31 cellular contexts compared by ENCODE assay signal in the genomic region with DNA sequence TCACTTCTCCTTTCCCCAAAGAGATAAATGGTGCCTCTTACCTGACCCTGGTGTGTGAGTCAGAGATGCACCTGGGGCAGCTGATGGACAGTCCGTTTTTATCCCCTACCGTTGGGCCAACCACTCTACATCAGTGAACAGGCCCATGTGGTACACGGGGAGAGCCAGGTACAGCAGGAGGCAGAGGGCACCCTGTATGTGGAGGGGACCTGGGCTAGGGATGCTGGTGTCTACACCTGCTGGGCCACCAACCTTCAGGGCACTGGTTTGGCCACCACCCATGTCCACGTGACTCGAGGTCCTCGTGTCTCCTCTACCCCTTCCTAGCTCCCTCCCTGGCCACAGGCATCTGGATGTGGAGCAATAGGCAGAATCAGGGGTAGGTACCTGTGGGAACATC. TPM values are rescaled to one million over a fixed set of nuclear protein-coding genes. Genes with fewer than 3 reads are reported as not detected.
DNase-seq lines count a peak whose midpoint lies in the region; ATAC-seq and TF ChIP-seq lines count a peak whose summit lies in the region.
"Had no signal": no experiment of that assay in that cellular context is flagged by ENCODE, and none has a peak within 500 bp of the region (broad histone marks: within the 10 kb centered on the region; RNA-seq: fewer than 3 reads in every experiment).

No MANE protein-coding gene starts in this region.

- H3K9me3 ChIP-seq in mesenchymal stem cell (ENCODE audit: control insufficient read depth, low read length) = no peaks in the 10 kb centered on the region
- H3K9me3 ChIP-seq in subcutaneous abdominal adipose tissue (ENCODE audit: control insufficient read depth in 5 of 5, low read length in 5 of 5) = no peaks in the 10 kb centered on the region
- H3K9me3 ChIP-seq: adrenal gland, heart right ventricle, MG63, SK-N-SH, thyroid gland, vagina had no signal

- no peak overlapping the region for H2BK5ac ChIP-seq in mesenchymal stem cell (ENCODE audit: low read depth, low read length, poor library complexity, severe bottlenecking)

- no peak for ATAC-seq in activated B cell treated with CpG ODN at 0.5 μM for 24 hours (ENCODE audit: low read depth)
- ATAC-seq: activated T-cell treated with anti-CD3 and anti-CD28 coated beads, Interleukin-2, amount 50 U/mL, for 4 hours; heart right ventricle; Right ventricle myocardium inferior had no signal

- no peak overlapping the region for H2BK120ac ChIP-seq in mesenchymal stem cell (ENCODE audit: low read depth, low read length)

- intact Hi-C loops in activated B cell treated with CpG ODN at 0.5 μM for 24 hours (cut with micrococcal nuclease) = no loop called here

- DNase-seq in activated T-cell treated with anti-CD3 and anti-CD28 coated beads, Interleukin-2, amount 50 U/mL, for 24 hours = peak; percentile 19
- no peak for DNase-seq in activated T-cell treated with anti-CD3 and anti-CD28 coated beads, Interleukin-2, amount 50 U/mL, for 1 hour
- DNase-seq in activated B cell treated with CpG ODN at 0.5 μM for 24 hours (no peak), mesenchymal stem cell (no peak), NCI-H1694 (lab: John Stamatoyannopoulos, UW) (no peak), AG08395 (ENCODE audit: low spot score) (no peak)
- DNase-seq in activated effector memory CD4-positive, alpha-beta T cell treated with Interleukin-2 at 50 U/mL for 16 hours = no peak
- DNase-seq: activated CD4-positive, alpha-beta memory T cell treated with anti-CD3 and anti-CD28 coated beads for 36 hours; activated CD4-positive, alpha-beta T cell treated with anti-CD3 and anti-CD28 coated beads for 1 hour; activated T-cell treated with anti-CD3 and anti-CD28 coated beads, Interleukin-2, amount 50 U/mL, for 4 hours; brain microvascular endothelial cell; DMS 273 treated with DMSO at 0.1 percent for 48 hours; EL; heart right ventricle; KG1; kidney; MG63; naive B cell; NCI-H1105 treated with DMSO at 0.1 percent for 48 hours; NCI-H2081; NCI-H226; NCI-H69; nucleus accumbens; SK-N-SH; thyroid gland had no signal

- H3K4me2 ChIP-seq in mesenchymal stem cell (ENCODE audit: low read length, poor library complexity, severe bottlenecking) = no peak overlapping the region
- H3K4me2 ChIP-seq: SK-N-SH had no signal

- POLR2A ChIA-PET in activated B cell treated with CpG ODN at 0.5 μM for 24 hours (lab: Charles Lee) = no interaction called here

- H3K27me3 ChIP-seq in mesenchymal stem cell (ENCODE audit: control insufficient read depth in 1 of 2, insufficient read depth in 1 of 2, low read length in 2 of 2) (peaks cover 0 to 15% of the 10 kb centered on the region in 2 experiments), subcutaneous abdominal adipose tissue (ENCODE audit: control insufficient read depth in 5 of 5, insufficient read depth in 4 of 5, low read length in 5 of 5) (no peaks in the 10 kb centered on the region)
- H3K27me3 ChIP-seq: adrenal gland, brain microvascular endothelial cell, heart right ventricle, MG63, thyroid gland, vagina had no signal

- H3K9me3 Mint-ChIP-seq in activated T-cell treated with anti-CD3 and anti-CD28 coated beads, Interleukin-2, amount 50 U/mL, for 24 hours = no peaks in the 10 kb centered on the region
- no peaks in the 10 kb centered on the region for H3K9me3 Mint-ChIP-seq in activated B cell treated with CpG ODN at 0.5 μM for 24 hours
- H3K9me3 Mint-ChIP-seq: activated CD4-positive, alpha-beta memory T cell treated with anti-CD3 and anti-CD28 coated beads for 36 hours; activated T-cell treated with anti-CD3 and anti-CD28 coated beads, Interleukin-2, amount 50 U/mL, for 4 hours; mesothelial cell of epicardium; stimulated activated naive CD8-positive, alpha-beta T cell treated with anti-CD3 and anti-CD28 coated beads, Interleukin-15, Interleukin-2, amounts not matched to agents 100 ng/mL and 50 ng/mL, for 24 hours had no signal

- peaks cover 0 to 1% of the 10 kb centered on the region in 2 experiments for H3K36me3 ChIP-seq in mesenchymal stem cell (ENCODE audit: control insufficient read depth in 1 of 2, insufficient read depth in 2 of 2, low read depth in 1 of 2, low read length in 2 of 2)
- peaks cover 0 to 50% (median 32%) of the 10 kb centered on the region in 5 donors for H3K36me3 ChIP-seq in subcutaneous abdominal adipose tissue (ENCODE audit: control insufficient read depth in 5 of 5, insufficient read depth in 5 of 5, low read length in 5 of 5)
- H3K36me3 ChIP-seq: brain microvascular endothelial cell, MG63, thyroid gland had no signal

- no peaks in the 10 kb centered on the region for H3K4me1 ChIP-seq in mesenchymal stem cell (ENCODE audit: control insufficient read depth, insufficient read depth, low read depth, low read length)
- H3K4me1 ChIP-seq in subcutaneous abdominal adipose tissue (ENCODE audit: control insufficient read depth in 5 of 5, insufficient read depth in 5 of 5, low read length in 5 of 5) = peaks cover 2 to 16% (median 12%) of the 10 kb centered on the region in 5 donors
- H3K4me1 ChIP-seq: thyroid gland, vagina had no signal

- H3K4me3 ChIP-seq in mesenchymal stem cell (ENCODE audit: insufficient read depth in 1 of 2, low read depth in 1 of 2, low read length in 2 of 2) = no peak overlapping the region
- no peak overlapping the region for H3K4me3 ChIP-seq in subcutaneous abdominal adipose tissue (ENCODE audit: low read depth in 1 of 5, low read length in 5 of 5)
- H3K4me3 ChIP-seq: adrenal gland, heart right ventricle, MG63, thyroid gland, vagina had no signal

- WGBS in mesenchymal stem cell = 91% methylated on average over 3 of the region's 6 CpGs

- H3K4ac ChIP-seq in mesenchymal stem cell (ENCODE audit: low read depth in 1 of 2, low read length in 2 of 2) = no peak overlapping the region

- H2BK12ac ChIP-seq in mesenchymal stem cell (ENCODE audit: low read length in 2 of 2) = no peak overlapping the region

- no peak overlapping the region for H3K14ac ChIP-seq in mesenchymal stem cell (ENCODE audit: low read length in 2 of 2)

- no peak overlapping the region for H4K8ac ChIP-seq in mesenchymal stem cell (ENCODE audit: low read length)

- H3K23ac ChIP-seq in mesenchymal stem cell (ENCODE audit: low read length in 2 of 2) = no peak overlapping the region

- no peak overlapping the region for H4K91ac ChIP-seq in mesenchymal stem cell (ENCODE audit: low read length)

- no peak overlapping the region for H3K18ac ChIP-seq in mesenchymal stem cell (ENCODE audit: low read depth in 1 of 2, low read length in 2 of 2)

- H3K36me3 Mint-ChIP-seq in activated T-cell treated with anti-CD3 and anti-CD28 coated beads, Interleukin-2, amount 50 U/mL, for 24 hours (ENCODE audit: low read depth) = peaks cover 59% of the 10 kb centered on the region
- H3K36me3 Mint-ChIP-seq in activated B cell treated with CpG ODN at 0.5 μM for 24 hours (ENCODE audit: low read depth) = peaks cover 57% of the 10 kb centered on the region
- H3K36me3 Mint-ChIP-seq: mesothelial cell of epicardium had no signal

- CTCF ChIA-PET in activated B cell treated with CpG ODN at 0.5 μM for 24 hours (lab: Charles Lee) = interaction anchor here (1.4 to 3.9 kb wide), 2 partner anchors 15 to 136 kb away, joined by 4 to 18 read pairs; no protein-coding TSS in a partner anchor

- H2AK5ac ChIP-seq in mesenchymal stem cell (ENCODE audit: low read length, severe bottlenecking) = no peak overlapping the region

- no peaks in the 10 kb centered on the region for H3K79me1 ChIP-seq in mesenchymal stem cell (replicated peaks; ENCODE audit: low read length, poor library complexity, severe bottlenecking)

- no peak for TF ChIP-seq CTCF in activated B cell treated with CpG ODN at 0.5 μM for 24 hours (IDR thresholded peaks at IDR 0.05)

- peak overlapping the region; percentile 74 for H3K27ac Mint-ChIP-seq in activated T-cell treated with anti-CD3 and anti-CD28 coated beads, Interleukin-2, amount 50 U/mL, for 24 hours
- peak overlapping the region; percentile 27 for H3K27ac Mint-ChIP-seq in activated B cell treated with CpG ODN at 0.5 μM for 24 hours
- H3K27ac Mint-ChIP-seq: activated CD4-positive, alpha-beta memory T cell treated with anti-CD3 and anti-CD28 coated beads for 36 hours; mesothelial cell of epicardium; stimulated activated naive CD8-positive, alpha-beta T cell treated with anti-CD3 and anti-CD28 coated beads, Interleukin-15, Interleukin-2, amounts not matched to agents 100 ng/mL and 50 ng/mL, for 24 hours had no signal

- no peak overlapping the region for H2AFZ ChIP-seq in mesenchymal stem cell (ENCODE audit: low read depth, low read length)

- no peak overlapping the region for H3K4me3 Mint-ChIP-seq in activated T-cell treated with anti-CD3 and anti-CD28 coated beads, Interleukin-2, amount 50 U/mL, for 24 hours
- H3K4me3 Mint-ChIP-seq in activated B cell treated with CpG ODN at 0.5 μM for 24 hours = no peak overlapping the region
- H3K4me3 Mint-ChIP-seq: activated CD4-positive, alpha-beta memory T cell treated with anti-CD3 and anti-CD28 coated beads for 36 hours; activated T-cell treated with anti-CD3 and anti-CD28 coated beads, Interleukin-2, amount 50 U/mL, for 4 hours; mesothelial cell of epicardium; stimulated activated naive CD8-positive, alpha-beta T cell treated with anti-CD3 and anti-CD28 coated beads, Interleukin-15, Interleukin-2, amounts not matched to agents 100 ng/mL and 50 ng/mL, for 24 hours had no signal

- peaks cover 10% of the 10 kb centered on the region for H3K4me1 Mint-ChIP-seq in activated T-cell treated with anti-CD3 and anti-CD28 coated beads, Interleukin-2, amount 50 U/mL, for 24 hours (ENCODE audit: low read depth)
- peaks cover 47% of the 10 kb centered on the region for H3K4me1 Mint-ChIP-seq in activated B cell treated with CpG ODN at 0.5 μM for 24 hours

- no peaks in the 10 kb centered on the region for H3K27me3 Mint-ChIP-seq in activated T-cell treated with anti-CD3 and anti-CD28 coated beads, Interleukin-2, amount 50 U/mL, for 24 hours
- no peaks in the 10 kb centered on the region for H3K27me3 Mint-ChIP-seq in activated B cell treated with CpG ODN at 0.5 μM for 24 hours
- H3K27me3 Mint-ChIP-seq: activated CD4-positive, alpha-beta memory T cell treated with anti-CD3 and anti-CD28 coated beads for 36 hours; naive B cell; stimulated activated naive CD8-positive, alpha-beta T cell treated with anti-CD3 and anti-CD28 coated beads, Interleukin-15, Interleukin-2, amounts not matched to agents 100 ng/mL and 50 ng/mL, for 24 hours had no signal

- H3K9ac ChIP-seq in mesenchymal stem cell (ENCODE audit: low read length) (no peak overlapping the region), subcutaneous abdominal adipose tissue (ENCODE audit: low read length in 5 of 5) (no peak overlapping the region)
- H3K9ac ChIP-seq: SK-N-SH had no signal

- no peak overlapping the region for H3K27ac ChIP-seq in mesenchymal stem cell (ENCODE audit: low read length, poor library complexity, severe bottlenecking)
- H3K27ac ChIP-seq in subcutaneous abdominal adipose tissue (ENCODE audit: low read depth, low read length) = peak overlapping the region; percentile 9
- H3K27ac ChIP-seq: adrenal gland, brain microvascular endothelial cell, heart right ventricle, thyroid gland, vagina had no signal

- peak overlapping the region; percentile 16 for H2BK15ac ChIP-seq in mesenchymal stem cell (ENCODE audit: low read depth, poor library complexity, severe bottlenecking)

RNA-seq across cellular contexts. Expression of gene ANXA6, which starts 22.7 kb away (rescaled TPM):
- 367 and 379 TPM in 2 replicates for total RNA-seq in activated B cell treated with CpG ODN at 0.5 μM for 24 hours
- polyA plus RNA-seq in mesenchymal stem cell (2013, experiment 1 of 2) = 338 TPM
- 340 TPM for polyA plus RNA-seq in mesenchymal stem cell (2013, experiment 2 of 2)

RNA-seq across cellular contexts. Expression of gene CCDC69, which starts 43.6 kb away (rescaled TPM):
- 98.9 and 109 TPM in 2 replicates for total RNA-seq in activated B cell treated with CpG ODN at 0.5 μM for 24 hours
- 11.2 TPM for polyA plus RNA-seq in mesenchymal stem cell (2013, experiment 1 of 2)
- polyA plus RNA-seq in mesenchymal stem cell (2013, experiment 2 of 2) = 10.8 TPM
